ENCODE assay signal across 18 cellular contexts in genomic region chr11:87917111-87917510, GRCh38.
DNase-seq lines count a peak whose midpoint lies in the region; ATAC-seq, FAIRE-seq and TF ChIP-seq lines count a peak whose summit lies in the region.
"Had no signal": no experiment of that assay in that cellular context is flagged by ENCODE, and none has a peak within 500 bp of the region (broad histone marks: within the 10 kb centered on the region; RNA-seq: fewer than 3 reads in every experiment).

No MANE protein-coding gene starts in this region.

- H2AFZ ChIP-seq in PC-3 (ENCODE audit: low read length) = no peak overlapping the region

- H3F3A ChIP-seq in PC-3 (ENCODE audit: low read length, unreplicated experiment) = no peaks in the 10 kb centered on the region

- FAIRE-seq in bronchial epithelial cell (lab: Jason Lieb, UNC) = no peak
- FAIRE-seq: A204.1, D721Med had no signal

- peaks cover 3% of the 10 kb centered on the region for H3K9me3 Mint-ChIP-seq in stimulated activated effector memory CD8-positive, alpha-beta T cell treated with anti-CD3 and anti-CD28 coated beads, Interleukin-12 subunit alpha, Interleukin-12 subunit beta, amount 100 ng/mL, for 72 hours
- H3K9me3 Mint-ChIP-seq in activated T-cell treated with anti-CD3 and anti-CD28 coated beads, Interleukin-2, amount 50 U/mL, for 4 hours = no peaks in the 10 kb centered on the region
- H3K9me3 Mint-ChIP-seq: CD4-positive, alpha-beta T cell had no signal

- H3K27ac ChIP-seq in PC-3 (ENCODE audit: low read length) (no peak overlapping the region), foreskin keratinocyte (no peak overlapping the region)
- H3K27ac ChIP-seq: C4-2B had no signal

- H3K4me1 ChIP-seq in PC-3 (ENCODE audit: insufficient read depth, low read length) (peaks cover 13% of the 10 kb centered on the region), foreskin keratinocyte (no peaks in the 10 kb centered on the region)
- H3K4me1 ChIP-seq: Caco-2 had no signal

- H3K79me2 ChIP-seq in PC-3 (ENCODE audit: low read length) = no peaks in the 10 kb centered on the region

- no peaks in the 10 kb centered on the region for H3K9me2 ChIP-seq in PC-3 (replicated peaks; ENCODE audit: low read length)

- H3K36me3 ChIP-seq in PC-3 (ENCODE audit: low read depth, low read length) (no peaks in the 10 kb centered on the region), bronchial epithelial cell (ENCODE audit: control insufficient read depth, insufficient read depth, low read length) (no peaks in the 10 kb centered on the region)

- DNase-seq in HS-5 (ENCODE audit: low read depth) = peak; percentile 11
- peak; percentile 58 for DNase-seq in PC-3
- DNase-seq in bronchial epithelial cell (ENCODE audit: low read depth) = peak; percentile 76
- DNase-seq in foreskin keratinocyte = peak; percentile 2 to 20
- no peak for DNase-seq in stimulated activated effector memory CD8-positive, alpha-beta T cell treated with anti-CD3 and anti-CD28 coated beads, Interleukin-12 subunit alpha, Interleukin-12 subunit beta, amount 100 ng/mL, for 72 hours (ENCODE audit: low spot score in 2 of 2)
- DNase-seq in AML-193 (lab: John Stamatoyannopoulos, UW) = no peak
- no peak for DNase-seq in activated T-cell treated with anti-CD3 and anti-CD28 coated beads, Interleukin-2, amount 50 U/mL, for 4 hours
- DNase-seq: ACHN; Caco-2; CD4-positive, alpha-beta T cell; DMS79; GF-D8; GOT3; H7 had no signal

- no peak overlapping the region for H3K4me3 Mint-ChIP-seq in stimulated activated effector memory CD8-positive, alpha-beta T cell treated with anti-CD3 and anti-CD28 coated beads, Interleukin-12 subunit alpha, Interleukin-12 subunit beta, amount 100 ng/mL, for 72 hours
- no peak overlapping the region for H3K4me3 Mint-ChIP-seq in activated T-cell treated with anti-CD3 and anti-CD28 coated beads, Interleukin-2, amount 50 U/mL, for 4 hours
- H3K4me3 Mint-ChIP-seq: CD4-positive, alpha-beta T cell had no signal

- H3K9ac ChIP-seq in PC-3 (ENCODE audit: low read length) = no peak overlapping the region

- no peaks in the 10 kb centered on the region for H4K20me1 ChIP-seq in PC-3 (ENCODE audit: low read length)

- H3K9me3 ChIP-seq in PC-3 (ENCODE audit: low read length) = no peaks in the 10 kb centered on the region
- H3K9me3 ChIP-seq: Caco-2 had no signal

- ATAC-seq in PC-3 (peak; percentile 68), foreskin keratinocyte (peak; percentile 79), HG03521 (IDR thresholded peaks at IDR 0.05; ENCODE audit: unreplicated experiment) (no peak)
- no peak for ATAC-seq in stimulated activated effector memory CD8-positive, alpha-beta T cell treated with anti-CD3 and anti-CD28 coated beads, Interleukin-12 subunit alpha, Interleukin-12 subunit beta, amount 100 ng/mL, for 72 hours
- no peak for ATAC-seq in activated T-cell treated with anti-CD3 and anti-CD28 coated beads, Interleukin-2, amount 50 U/mL, for 4 hours

- H3K4me3 ChIP-seq in PC-3 (ENCODE audit: low read length) = no peak overlapping the region
- no peak overlapping the region for H3K4me3 ChIP-seq in bronchial epithelial cell (ENCODE audit: low read depth, low read length)

- TF ChIP-seq CTCF in PC-3 (conservative IDR thresholded peaks at IDR 0.05; ENCODE audit: low read depth, low read length) (no peak), bronchial epithelial cell (IDR thresholded peaks at IDR 0.05; ENCODE audit: insufficient read depth, low read length, severe bottlenecking) (no peak), foreskin keratinocyte (conservative IDR thresholded peaks at IDR 0.05) (no peak)

- no peaks in the 10 kb centered on the region for H3K36me3 Mint-ChIP-seq in stimulated activated effector memory CD8-positive, alpha-beta T cell treated with anti-CD3 and anti-CD28 coated beads, Interleukin-12 subunit alpha, Interleukin-12 subunit beta, amount 100 ng/mL, for 72 hours
- H3K36me3 Mint-ChIP-seq in activated T-cell treated with anti-CD3 and anti-CD28 coated beads, Interleukin-2, amount 50 U/mL, for 4 hours (ENCODE audit: insufficient read depth) = no peaks in the 10 kb centered on the region

- intact Hi-C loops in PC-3 (cut with micrococcal nuclease) = no loop called here

- H3K4me1 Mint-ChIP-seq in stimulated activated effector memory CD8-positive, alpha-beta T cell treated with anti-CD3 and anti-CD28 coated beads, Interleukin-12 subunit alpha, Interleukin-12 subunit beta, amount 100 ng/mL, for 72 hours = no peaks in the 10 kb centered on the region
- H3K4me1 Mint-ChIP-seq in activated T-cell treated with anti-CD3 and anti-CD28 coated beads, Interleukin-2, amount 50 U/mL, for 4 hours (ENCODE audit: low read depth) = no peaks in the 10 kb centered on the region

- POLR2A ChIA-PET in PC-3 (lab: Charles Lee; ENCODE audit: unreplicated experiment) = no interaction called here

- CTCF ChIA-PET in PC-3 (lab: Charles Lee) = no interaction called here

- no peak overlapping the region for H3K4me2 ChIP-seq in PC-3 (ENCODE audit: low read length)

- BruUV-seq in PC-3 (replicated peaks; lab: Mats Ljungman, UMichigan) = no TSS peak

- H3K27me3 ChIP-seq in PC-3 (ENCODE audit: low read length) = no peaks in the 10 kb centered on the region
- no peaks in the 10 kb centered on the region for H3K27me3 ChIP-seq in bronchial epithelial cell (ENCODE audit: control insufficient read depth, insufficient read depth, low read length)
- no peaks in the 10 kb centered on the region for H3K27me3 ChIP-seq in foreskin keratinocyte

- H3K27ac Mint-ChIP-seq in stimulated activated effector memory CD8-positive, alpha-beta T cell treated with anti-CD3 and anti-CD28 coated beads, Interleukin-12 subunit alpha, Interleukin-12 subunit beta, amount 100 ng/mL, for 72 hours = no peak overlapping the region
- H3K27ac Mint-ChIP-seq: CD4-positive, alpha-beta T cell had no signal

- H3K27me3 Mint-ChIP-seq in activated T-cell treated with anti-CD3 and anti-CD28 coated beads, Interleukin-2, amount 50 U/mL, for 4 hours (ENCODE audit: low read depth) = peaks cover 2% of the 10 kb centered on the region
- H3K27me3 Mint-ChIP-seq: CD4-positive, alpha-beta T cell had no signal

Comparison
In these comparisons a context has a peak if more than half of its experiments do, and no peak if none do; other contexts are left out.
1. DNase-seq: peak in HS-5 (single experiment), PC-3 (single experiment), bronchial epithelial cell (single experiment) and foreskin keratinocyte (2 of 2); none in stimulated activated effector memory CD8-positive, alpha-beta T cell treated with anti-CD3 and anti-CD28 coated beads, Interleukin-12 subunit alpha, Interleukin-12 subunit beta, amount 100 ng/mL, for 72 hours (0 of 2), AML-193 (0 of 2) and activated T-cell treated with anti-CD3 and anti-CD28 coated beads, Interleukin-2, amount 50 U/mL, for 4 hours (single experiment).
2. ATAC-seq: peak in PC-3 (single experiment) and foreskin keratinocyte (single experiment); none in stimulated activated effector memory CD8-positive, alpha-beta T cell treated with anti-CD3 and anti-CD28 coated beads, Interleukin-12 subunit alpha, Interleukin-12 subunit beta, amount 100 ng/mL, for 72 hours (single experiment), HG03521 (single experiment) and activated T-cell treated with anti-CD3 and anti-CD28 coated beads, Interleukin-2, amount 50 U/mL, for 4 hours (0 of 2).